24 cellular contexts compared by ENCODE assay signal in genomic region chr10:35000936-35001335, GRCh38.
DNase-seq lines count a peak whose midpoint lies in the region; ATAC-seq and TF ChIP-seq lines count a peak whose summit lies in the region.
"Had no signal": no experiment of that assay in that cellular context is flagged by ENCODE, and none has a peak within 500 bp of the region (broad histone marks: within the 10 kb centered on the region; RNA-seq: fewer than 3 reads in every experiment).

No MANE protein-coding gene starts in this region.

- POLR2A ChIA-PET in Caco-2 (lab: Charles Lee) = no interaction called here

- no peaks in the 10 kb centered on the region for H3K79me2 ChIP-seq in mesendoderm (ENCODE audit: control insufficient read depth, insufficient read depth, low read length)

- H2BK120ac ChIP-seq in mesendoderm (ENCODE audit: low read depth, low read length) = no peak overlapping the region

- H3K9me3 Mint-ChIP-seq in Caco-2 (ENCODE audit: unreplicated experiment) = no peaks in the 10 kb centered on the region
- H3K9me3 Mint-ChIP-seq: CD4-positive, alpha-beta memory T cell had no signal

- H3K23ac ChIP-seq in mesendoderm (ENCODE audit: low read length) = no peak overlapping the region

- no CpG with 5 or more reads among the region's 4 CpGs for WGBS in mesendoderm (ENCODE audit: extremely low coverage, insufficient coverage, low lambda C conversion rate)

- H3K4me3 ChIP-seq in cardiac muscle cell = no peak overlapping the region
- no peak overlapping the region for H3K4me3 ChIP-seq in left ventricle myocardium inferior
- H3K4me3 ChIP-seq in brain microvascular endothelial cell (ENCODE audit: low read depth, low read length) = no peak overlapping the region
- no peak overlapping the region for H3K4me3 ChIP-seq in mesendoderm (ENCODE audit: low read length)
- no peak overlapping the region for H3K4me3 ChIP-seq in Caco-2 (ENCODE audit: low read depth, low read length)
- H3K4me3 ChIP-seq: BLaER1 treated with 17β-estradiol and CSF1 and Interleukin-3, amounts not matched to agents 10 nM and 100 nM; GM23248; SJCRH30 had no signal

- H4K5ac ChIP-seq in mesendoderm (ENCODE audit: low read length) = no peak overlapping the region

- H3K4me1 Mint-ChIP-seq in Caco-2 (ENCODE audit: low read depth, unreplicated experiment) = peaks cover 4% of the 10 kb centered on the region
- H3K4me1 Mint-ChIP-seq: CD4-positive, alpha-beta memory T cell had no signal

- ATAC-seq in GM19023 (IDR thresholded peaks at IDR 0.05; ENCODE audit: unreplicated experiment) = no peak
- ATAC-seq in GM21447 (IDR thresholded peaks at IDR 0.05; ENCODE audit: unreplicated experiment) = no peak

- CTCF ChIA-PET in Caco-2 (lab: Charles Lee) = interaction anchor here (0.5 kb wide), 1 partner anchor 13 kb away, joined by 5 read pairs; no protein-coding TSS in a partner anchor

- in situ Hi-C loops in brain microvascular endothelial cell (cut with HindIII; ENCODE audit: low pct_ligation_motif_present, low sequenced_read_pairs) = no loop called here

- no peak overlapping the region for H3K27ac Mint-ChIP-seq in Caco-2 (ENCODE audit: unreplicated experiment)
- H3K27ac Mint-ChIP-seq: CD4-positive, alpha-beta memory T cell had no signal

- H3K56ac ChIP-seq in mesendoderm (ENCODE audit: low read length) = no peak overlapping the region

- no peaks in the 10 kb centered on the region for H3K27me3 ChIP-seq in cardiac muscle cell
- no peaks in the 10 kb centered on the region for H3K27me3 ChIP-seq in left ventricle myocardium inferior (ENCODE audit: low read depth)
- H3K27me3 ChIP-seq in brain microvascular endothelial cell (replicated peaks) = no peaks in the 10 kb centered on the region
- no peaks in the 10 kb centered on the region for H3K27me3 ChIP-seq in mesendoderm (ENCODE audit: insufficient read depth, low read length, poor library complexity)
- no peaks in the 10 kb centered on the region for H3K27me3 ChIP-seq in Caco-2 (replicated peaks; ENCODE audit: control insufficient read depth, insufficient read depth, low read length)
- H3K27me3 ChIP-seq: BLaER1 treated with 17β-estradiol and CSF1 and Interleukin-3, amounts not matched to agents 10 nM and 100 nM; SJCRH30 had no signal

- intact Hi-C loops in left ventricle myocardium inferior (cut with micrococcal nuclease) (no loop called here), Caco-2 (cut with micrococcal nuclease; ENCODE audit: unreplicated experiment) (no loop called here)

- peaks cover 6% of the 10 kb centered on the region for H3K36me3 Mint-ChIP-seq in Caco-2 (ENCODE audit: insufficient read depth, unreplicated experiment)

- H3K36me3 ChIP-seq in cardiac muscle cell (no peaks in the 10 kb centered on the region), left ventricle myocardium inferior (no peaks in the 10 kb centered on the region), brain microvascular endothelial cell (replicated peaks) (no peaks in the 10 kb centered on the region), mesendoderm (ENCODE audit: control insufficient read depth, insufficient read depth, low read length) (no peaks in the 10 kb centered on the region), Caco-2 (ENCODE audit: control insufficient read depth, insufficient read depth, low read length) (no peaks in the 10 kb centered on the region; the same call in 1 of the 2 replicates)
- H3K36me3 ChIP-seq: SJCRH30 had no signal

- H3K9ac ChIP-seq in mesendoderm (ENCODE audit: low read length) = no peak overlapping the region
- H3K9ac ChIP-seq: BLaER1 treated with 17β-estradiol and CSF1 and Interleukin-3, amounts not matched to agents 10 nM and 100 nM; GM23248; KMS-11 had no signal

- no TSS peak for BruUV-seq in Caco-2 (replicated peaks; lab: Mats Ljungman, UMichigan)

- DNase-seq in cardiac muscle cell (ENCODE audit: low read depth in 1 of 2, low spot score in 1 of 2) (peak; percentile 31 to 57), left ventricle myocardium inferior (no peak), brain microvascular endothelial cell (peak; percentile 33), mesendoderm (peak; percentile 81), Caco-2 (no peak)
- no peak for DNase-seq in activated CD4-positive, alpha-beta T cell treated with anti-CD3 and anti-CD28 coated beads, Interleukin-2, amount 50 U/mL, for 48 hours
- DNase-seq: ACHN; CD4-positive, alpha-beta memory T cell; DMS153; GM23248; HCEC 1CT; NCI-H1105 treated with DMSO at 0.1 percent for 48 hours; NCI-H1694 treated with DMSO at 0.1 percent for 48 hours; NCI-H2081 treated with DMSO at 0.1 percent for 48 hours; NCI-H2171 treated with DMSO at 0.1 percent for 48 hours; NCI-H446; NCI-H526 treated with DMSO at 0.1 percent for 48 hours; OCI-M1; SJCRH30 had no signal

- no peak overlapping the region for H2BK5ac ChIP-seq in mesendoderm (ENCODE audit: low read length)

- no peak overlapping the region for H3K18ac ChIP-seq in mesendoderm (ENCODE audit: low read length)

- no peak overlapping the region for H2AK5ac ChIP-seq in mesendoderm (ENCODE audit: low read length)

- no peak overlapping the region for H3K4ac ChIP-seq in mesendoderm (ENCODE audit: low read depth, low read length)

- H3K27me3 Mint-ChIP-seq in Caco-2 (ENCODE audit: insufficient read depth, unreplicated experiment) = no peaks in the 10 kb centered on the region
- H3K27me3 Mint-ChIP-seq: CD4-positive, alpha-beta memory T cell had no signal

- H3K4me2 ChIP-seq in mesendoderm (ENCODE audit: low read length) = no peak overlapping the region
- H3K4me2 ChIP-seq: BLaER1 treated with 17β-estradiol and CSF1 and Interleukin-3, amounts not matched to agents 10 nM and 100 nM; KMS-11 had no signal

- H3K9me3 ChIP-seq in cardiac muscle cell (ENCODE audit: low read depth) (no peaks in the 10 kb centered on the region), left ventricle myocardium inferior (replicated peaks) (no peaks in the 10 kb centered on the region), Caco-2 (no peaks in the 10 kb centered on the region)
- H3K9me3 ChIP-seq: SJCRH30 had no signal

- no peaks in the 10 kb centered on the region for H3K79me1 ChIP-seq in mesendoderm (ENCODE audit: low read length)

- H3K4me1 ChIP-seq in cardiac muscle cell (ENCODE audit: low read depth) (no peaks in the 10 kb centered on the region), left ventricle myocardium inferior (no peaks in the 10 kb centered on the region), mesendoderm (ENCODE audit: control insufficient read depth, low read depth, low read length) (no peaks in the 10 kb centered on the region), Caco-2 (peaks cover 14% of the 10 kb centered on the region; the same call in 1 of the 2 replicates)
- H3K4me1 ChIP-seq: SJCRH30 had no signal

- H3K27ac ChIP-seq in cardiac muscle cell = no peak overlapping the region
- H3K27ac ChIP-seq in left ventricle myocardium inferior (replicated peaks) = no peak overlapping the region
- H3K27ac ChIP-seq in brain microvascular endothelial cell = no peak overlapping the region
- H3K27ac ChIP-seq in mesendoderm (ENCODE audit: low read depth, low read length) = no peak overlapping the region
- H3K27ac ChIP-seq: 22Rv1; BLaER1 treated with 17β-estradiol and CSF1 and Interleukin-3, amounts not matched to agents 10 nM and 100 nM; GM23248; KMS-11; SJCRH30 had no signal

- no peak overlapping the region for H2BK15ac ChIP-seq in mesendoderm (replicated peaks; ENCODE audit: low read depth)

- TF ChIP-seq CTCF in cardiac muscle cell (IDR thresholded peaks at IDR 0.05; ENCODE audit: low read depth, low read length) (no peak), left ventricle myocardium inferior (IDR thresholded peaks at IDR 0.05; ENCODE audit: borderline replicate concordance) (no peak), brain microvascular endothelial cell (IDR thresholded peaks at IDR 0.05; ENCODE audit: low read depth, low read length, missing control alignments) (no peak), Caco-2 (IDR thresholded peaks at IDR 0.05; ENCODE audit: insufficient read depth in 1 of 2, low read depth in 1 of 2, low read length in 1 of 2, severe bottlenecking in 1 of 2, unreplicated experiment in 1 of 2) (no peak)

- H4K8ac ChIP-seq in mesendoderm (ENCODE audit: low read depth, low read length) = no peak overlapping the region

- H3K4me3 Mint-ChIP-seq in Caco-2 (ENCODE audit: unreplicated experiment) = no peak overlapping the region
- H3K4me3 Mint-ChIP-seq: CD4-positive, alpha-beta memory T cell had no signal

Comparison
In these comparisons a context has a peak if more than half of its experiments do, and no peak if none do; other contexts are left out.
1. DNase-seq: peak in cardiac muscle cell (2 of 2), brain microvascular endothelial cell (single experiment) and mesendoderm (single experiment); none in left ventricle myocardium inferior (single experiment), Caco-2 (0 of 2) and activated CD4-positive, alpha-beta T cell treated with anti-CD3 and anti-CD28 coated beads, Interleukin-2, amount 50 U/mL, for 48 hours (0 of 2).